8 cellular contexts compared by ENCODE assay signal in the genomic region with DNA sequence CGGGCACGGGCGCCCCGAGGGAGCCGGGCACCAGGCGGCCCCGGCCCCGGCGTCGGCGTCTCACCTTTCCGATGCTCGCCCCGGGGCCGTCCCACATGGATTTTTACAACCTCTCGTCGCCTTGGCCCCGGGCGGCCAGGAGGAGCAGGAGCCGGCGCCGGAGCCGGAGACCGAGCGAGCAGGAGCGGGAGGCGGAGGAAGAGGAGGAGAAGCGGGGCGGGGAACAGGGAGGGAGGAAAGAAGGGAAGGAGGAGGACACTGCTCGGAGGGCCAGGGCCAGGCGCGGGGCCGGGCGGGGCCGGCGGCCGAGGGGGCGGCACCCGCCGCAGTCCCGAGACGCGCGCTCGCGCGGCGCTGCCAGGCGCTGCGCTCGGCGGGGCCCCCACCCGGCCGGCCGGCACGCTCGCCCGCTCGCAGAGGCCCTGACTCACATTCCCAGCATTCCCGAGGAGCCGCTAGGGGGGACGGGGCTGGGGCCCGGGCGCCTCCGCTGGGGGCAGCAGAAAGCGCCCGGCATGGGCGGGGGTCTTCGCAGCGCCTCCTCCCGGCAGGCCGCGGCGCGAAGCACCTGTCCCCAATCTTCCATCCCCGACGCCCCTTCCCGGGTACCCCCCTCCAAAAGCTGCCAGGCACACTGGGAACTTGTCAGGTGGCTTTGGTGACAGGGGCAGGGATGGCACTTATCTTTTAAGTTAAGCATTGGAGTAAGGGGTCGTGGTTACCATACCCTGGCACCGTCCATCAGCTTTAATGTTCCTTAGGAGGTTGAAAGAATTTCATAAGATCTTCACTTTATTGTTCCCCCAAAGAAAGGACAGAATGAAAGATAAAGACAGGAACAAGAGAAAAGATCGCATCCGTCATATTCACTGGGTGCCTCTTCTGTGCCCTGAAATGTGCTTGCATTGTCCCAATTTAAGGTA. TPM values are rescaled to one million over a fixed set of nuclear protein-coding genes. Genes with fewer than 3 reads are reported as not detected.
DNase-seq lines count a peak whose midpoint lies in the region; ATAC-seq and TF ChIP-seq lines count a peak whose summit lies in the region.

A gene (minus strand): TSS at position 284 of the 923 bp plus-strand sequence.

- H3K4me3 Mint-ChIP-seq in activated CD4-positive, alpha-beta T cell treated with anti-CD3 and anti-CD28 coated beads for 36 hours: peak within 1 kb of the TSS; percentile 67

- ATAC-seq in activated CD4-positive, alpha-beta T cell treated with anti-CD3 and anti-CD28 coated beads for 36 hours: peak; percentile 47
- peak; percentile 89 for ATAC-seq in left lung
- no peak for ATAC-seq in GM21619 (IDR thresholded peaks at IDR 0.05; ENCODE audit: unreplicated experiment)
- ATAC-seq in GM19035 (IDR thresholded peaks at IDR 0.05; ENCODE audit: unreplicated experiment): no peak

- no peak within 1 kb of the TSS for H3K27ac Mint-ChIP-seq in activated CD4-positive, alpha-beta T cell treated with anti-CD3 and anti-CD28 coated beads for 36 hours

- POLR2A ChIA-PET in activated CD4-positive, alpha-beta T cell treated with anti-CD3 and anti-CD28 coated beads for 36 hours (lab: Charles Lee): no interaction called here

- H3K4me1 Mint-ChIP-seq in activated CD4-positive, alpha-beta T cell treated with anti-CD3 and anti-CD28 coated beads for 36 hours: peaks cover 4% of the 10 kb centered on the region

- CTCF ChIA-PET in activated CD4-positive, alpha-beta T cell treated with anti-CD3 and anti-CD28 coated beads for 36 hours (lab: Charles Lee): interaction anchor here (1.0 kb wide), 1 partner anchor 24 kb away, joined by 5 read pairs; no protein-coding TSS in a partner anchor

- H3K9me3 ChIP-seq in left lung (no peaks in the 10 kb centered on the region), stomach smooth muscle (ENCODE audit: control insufficient read depth in 2 of 2, low read length in 2 of 2) (no peaks in the 10 kb centered on the region)

- no peaks in the 10 kb centered on the region for H3K9me3 Mint-ChIP-seq in activated CD4-positive, alpha-beta T cell treated with anti-CD3 and anti-CD28 coated beads for 36 hours (ENCODE audit: low read depth)

- TF ChIP-seq CTCF in coronary artery (IDR thresholded peaks at IDR 0.05) (no peak), left lung (IDR thresholded peaks at IDR 0.05) (no peak)

- H3K36me3 ChIP-seq in left lung: no peaks in the 10 kb centered on the region
- H3K36me3 ChIP-seq in stomach smooth muscle (ENCODE audit: control insufficient read depth in 2 of 2, insufficient read depth in 2 of 2, low read length in 2 of 2): no peaks in the 10 kb centered on the region

- no peak within 1 kb of the TSS for H3K27ac ChIP-seq in coronary artery
- no peak within 1 kb of the TSS for H3K27ac ChIP-seq in left lung
- no peak within 1 kb of the TSS for H3K27ac ChIP-seq in stomach smooth muscle (ENCODE audit: low read length)

- peak; percentile 9 for DNase-seq in activated CD4-positive, alpha-beta T cell treated with anti-CD3 and anti-CD28 coated beads for 36 hours
- no peak for DNase-seq in activated CD4-positive, alpha-beta T cell treated with anti-CD3 and anti-CD28 coated beads, Interleukin-2, amount 50 U/mL, for 4 hours
- DNase-seq in NCI-H82 treated with DMSO at 0.1 percent for 48 hours (lab: John Stamatoyannopoulos, UW; ENCODE audit: unreplicated experiment): peak; percentile 52
- no peak for DNase-seq in coronary artery (ENCODE audit: low spot score)
- peak; percentile 55 to 83 for DNase-seq in left lung

- no peak within 1 kb of the TSS for H3K9ac ChIP-seq in stomach smooth muscle (ENCODE audit: low read length in 2 of 2)

- no peaks in the 10 kb centered on the region for H3K36me3 Mint-ChIP-seq in activated CD4-positive, alpha-beta T cell treated with anti-CD3 and anti-CD28 coated beads for 36 hours (ENCODE audit: low read depth)

- H3K27me3 ChIP-seq in left lung: peaks cover 7 to 76% of the 10 kb centered on the region in 2 donors
- peaks cover 11 to 20% of the 10 kb centered on the region in 2 donors for H3K27me3 ChIP-seq in stomach smooth muscle (ENCODE audit: control insufficient read depth in 1 of 2, insufficient read depth in 2 of 2, low read length in 2 of 2)

- H3K4me1 ChIP-seq in left lung (peaks cover 0 to 7% of the 10 kb centered on the region in 2 donors), stomach smooth muscle (ENCODE audit: control insufficient read depth, insufficient read depth, low read length) (peaks cover 10% of the 10 kb centered on the region)

- peaks cover 52% of the 10 kb centered on the region for H3K27me3 Mint-ChIP-seq in activated CD4-positive, alpha-beta T cell treated with anti-CD3 and anti-CD28 coated beads for 36 hours

- peak within 1 kb of the TSS; percentile 71 for H3K4me3 ChIP-seq in coronary artery
- H3K4me3 ChIP-seq in left lung: peak within 1 kb of the TSS; percentile 41 to 45
- peak within 1 kb of the TSS; percentile 38 to 61 for H3K4me3 ChIP-seq in stomach smooth muscle (ENCODE audit: low read length in 2 of 2)

- intact Hi-C loops in activated CD4-positive, alpha-beta T cell treated with anti-CD3 and anti-CD28 coated beads for 36 hours (cut with DNase I, micrococcal nuclease): no loop called here
- intact Hi-C loops in left lung (cut with DNase I): no loop called here

RNA-seq across cellular contexts. Expression of the gene that starts here (rescaled TPM):
- total RNA-seq in activated CD4-positive, alpha-beta T cell treated with anti-CD3 and anti-CD28 coated beads for 36 hours: not detected
- 1 to 10 TPM; 2.7 to 3.3 TPM for total RNA-seq in left lung

Comparison
In these comparisons a context has a peak if more than half of its experiments do, and no peak if none do; other contexts are left out.
1. Peak in DNase-seq and ATAC-seq in activated CD4-positive, alpha-beta T cell treated with anti-CD3 and anti-CD28 coated beads for 36 hours; RNA of the gene not detected or under 1 TPM.
2. DNase-seq: peak in NCI-H82 treated with DMSO at 0.1 percent for 48 hours (single experiment) and left lung (2 of 2); none in activated CD4-positive, alpha-beta T cell treated with anti-CD3 and anti-CD28 coated beads, Interleukin-2, amount 50 U/mL, for 4 hours (0 of 2) and coronary artery (single experiment).
3. Peak in every context shown above with its lines, with median percentiles within 50 percentile points of each other: H3K4me3 ChIP-seq.